Comparison of ENCODE assay signal across 1 cellular context in the genomic region with DNA sequence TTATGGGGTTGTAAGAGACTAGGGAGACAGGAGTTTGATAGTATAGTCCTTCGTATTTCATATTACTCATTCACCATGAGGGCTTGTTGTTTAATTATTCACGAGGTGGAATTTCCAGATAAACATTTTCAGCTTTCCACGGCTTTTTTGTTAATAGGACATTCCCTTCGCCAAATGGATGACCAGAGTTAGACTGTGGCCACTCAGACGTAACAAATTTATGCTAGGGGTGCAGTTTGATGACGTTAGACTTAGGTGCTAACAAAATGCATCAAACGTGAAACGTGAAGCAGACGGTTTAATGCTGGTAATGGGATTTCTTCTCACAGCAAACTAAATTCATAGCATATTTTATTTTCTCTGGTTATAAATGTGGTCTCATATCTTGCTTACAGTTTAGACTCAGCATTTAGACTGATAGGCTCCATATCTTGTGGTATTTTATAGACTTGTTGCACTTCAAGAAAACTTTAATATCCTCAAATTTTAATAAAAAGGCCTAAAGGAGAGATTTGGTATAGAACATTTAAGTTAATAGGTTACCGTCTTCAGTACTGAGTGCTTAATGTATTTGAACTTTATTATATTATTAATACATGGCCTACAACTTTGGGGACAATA.
TF ChIP-seq lines count a peak whose summit lies in the region.

No MANE protein-coding gene starts in this region.

TF ChIP-seq in HepG2, 621 proteins besides CTCF, POLR2A, EP300 and RAD21 (continued from another document):
- TF ChIP-seq, protein P1, sequence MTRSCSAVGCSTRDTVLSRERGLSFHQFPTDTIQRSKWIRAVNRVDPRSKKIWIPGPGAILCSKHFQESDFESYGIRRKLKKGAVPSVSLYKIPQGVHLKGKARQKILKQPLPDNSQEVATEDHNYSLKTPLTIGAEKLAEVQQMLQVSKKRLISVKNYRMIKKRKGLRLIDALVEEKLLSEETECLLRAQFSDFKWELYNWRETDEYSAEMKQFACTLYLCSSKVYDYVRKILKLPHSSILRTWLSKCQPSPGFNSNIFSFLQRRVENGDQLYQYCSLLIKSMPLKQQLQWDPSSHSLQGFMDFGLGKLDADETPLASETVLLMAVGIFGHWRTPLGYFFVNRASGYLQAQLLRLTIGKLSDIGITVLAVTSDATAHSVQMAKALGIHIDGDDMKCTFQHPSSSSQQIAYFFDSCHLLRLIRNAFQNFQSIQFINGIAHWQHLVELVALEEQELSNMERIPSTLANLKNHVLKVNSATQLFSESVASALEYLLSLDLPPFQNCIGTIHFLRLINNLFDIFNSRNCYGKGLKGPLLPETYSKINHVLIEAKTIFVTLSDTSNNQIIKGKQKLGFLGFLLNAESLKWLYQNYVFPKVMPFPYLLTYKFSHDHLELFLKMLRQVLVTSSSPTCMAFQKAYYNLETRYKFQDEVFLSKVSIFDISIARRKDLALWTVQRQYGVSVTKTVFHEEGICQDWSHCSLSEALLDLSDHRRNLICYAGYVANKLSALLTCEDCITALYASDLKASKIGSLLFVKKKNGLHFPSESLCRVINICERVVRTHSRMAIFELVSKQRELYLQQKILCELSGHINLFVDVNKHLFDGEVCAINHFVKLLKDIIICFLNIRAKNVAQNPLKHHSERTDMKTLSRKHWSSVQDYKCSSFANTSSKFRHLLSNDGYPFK (CRISPR knock-in tag; IDR thresholded peaks at IDR 0.05; ENCODE audit: borderline replicate concordance): no peak
- no peak for TF ChIP-seq ZNF746 (CRISPR knock-in tag; IDR thresholded peaks at IDR 0.05)
- TF ChIP-seq ZEB1 (IDR thresholded peaks at IDR 0.05; ENCODE audit: insufficient replicate concordance, low read depth): no peak
- 0 out of 2 replicates have a peak, but pooled peaks have one; percentile 4 for TF ChIP-seq MAFF (IDR thresholded peaks at IDR 0.05; ENCODE audit: low read depth, low read length)
- TF ChIP-seq, protein P2, sequence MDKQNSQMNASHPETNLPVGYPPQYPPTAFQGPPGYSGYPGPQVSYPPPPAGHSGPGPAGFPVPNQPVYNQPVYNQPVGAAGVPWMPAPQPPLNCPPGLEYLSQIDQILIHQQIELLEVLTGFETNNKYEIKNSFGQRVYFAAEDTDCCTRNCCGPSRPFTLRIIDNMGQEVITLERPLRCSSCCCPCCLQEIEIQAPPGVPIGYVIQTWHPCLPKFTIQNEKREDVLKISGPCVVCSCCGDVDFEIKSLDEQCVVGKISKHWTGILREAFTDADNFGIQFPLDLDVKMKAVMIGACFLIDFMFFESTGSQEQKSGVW (CRISPR knock-in tag; IDR thresholded peaks at IDR 0.05; ENCODE audit: borderline replicate concordance): no peak
